Comparison of ENCODE assay signal across 1 cellular context in the genomic region with DNA sequence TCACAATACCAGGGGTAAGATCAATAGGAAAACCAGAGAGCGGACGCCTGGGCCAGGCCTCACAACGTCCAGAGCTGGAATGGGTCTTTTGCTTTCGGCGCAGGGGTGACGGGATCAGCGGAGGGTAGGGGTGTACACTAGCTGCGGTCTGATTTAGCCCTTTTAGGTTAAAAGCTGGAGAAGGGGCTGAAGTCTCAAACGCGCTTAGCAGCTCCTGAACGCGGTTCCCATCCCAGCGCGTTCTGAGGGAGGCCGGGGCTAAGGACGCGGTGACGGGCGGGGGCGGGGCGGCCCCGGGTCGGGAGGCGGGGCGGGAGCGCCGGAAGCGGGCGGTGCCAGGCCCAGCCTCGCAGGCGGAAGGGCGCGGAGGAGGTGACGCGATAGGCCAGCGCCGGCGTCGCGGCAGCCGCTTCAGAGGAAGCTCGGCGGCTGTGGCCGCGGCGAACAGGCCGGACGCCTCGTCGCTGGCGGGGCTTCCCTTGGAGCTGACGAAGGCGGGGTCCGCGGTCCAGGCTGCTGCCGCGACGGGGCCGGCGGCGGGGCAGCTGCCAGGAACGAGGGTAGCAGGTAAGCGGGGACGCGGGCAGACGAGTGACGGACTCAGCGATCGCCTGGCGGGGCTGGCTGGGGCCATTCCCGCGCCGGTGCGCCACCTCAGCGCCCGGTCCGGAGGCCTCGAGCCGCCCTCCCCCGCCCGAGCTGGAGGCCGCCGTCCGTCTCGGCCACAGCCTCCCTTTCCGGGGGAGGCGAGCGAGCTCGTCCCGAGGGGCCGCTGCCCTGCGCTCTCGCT.
TF ChIP-seq lines count a peak whose summit lies in the region.

A gene with protein sequence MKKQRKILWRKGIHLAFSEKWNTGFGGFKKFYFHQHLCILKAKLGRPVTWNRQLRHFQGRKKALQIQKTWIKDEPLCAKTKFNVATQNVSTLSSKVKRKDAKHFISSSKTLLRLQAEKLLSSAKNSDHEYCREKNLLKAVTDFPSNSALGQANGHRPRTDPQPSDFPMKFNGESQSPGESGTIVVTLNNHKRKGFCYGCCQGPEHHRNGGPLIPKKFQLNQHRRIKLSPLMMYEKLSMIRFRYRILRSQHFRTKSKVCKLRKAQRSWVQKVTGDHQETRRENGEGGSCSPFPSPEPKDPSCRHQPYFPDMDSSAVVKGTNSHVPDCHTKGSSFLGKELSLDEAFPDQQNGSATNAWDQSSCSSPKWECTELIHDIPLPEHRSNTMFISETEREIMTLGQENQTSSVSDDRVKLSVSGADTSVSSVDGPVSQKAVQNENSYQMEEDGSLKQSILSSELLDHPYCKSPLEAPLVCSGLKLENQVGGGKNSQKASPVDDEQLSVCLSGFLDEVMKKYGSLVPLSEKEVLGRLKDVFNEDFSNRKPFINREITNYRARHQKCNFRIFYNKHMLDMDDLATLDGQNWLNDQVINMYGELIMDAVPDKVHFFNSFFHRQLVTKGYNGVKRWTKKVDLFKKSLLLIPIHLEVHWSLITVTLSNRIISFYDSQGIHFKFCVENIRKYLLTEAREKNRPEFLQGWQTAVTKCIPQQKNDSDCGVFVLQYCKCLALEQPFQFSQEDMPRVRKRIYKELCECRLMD (plus strand): TSS at position 414 of the 790 bp plus-strand sequence. CDS start 17,262 bp downstream, outside the sequence.

TF ChIP-seq in K562, 482 proteins besides CTCF, POLR2A, EP300 and RAD21 (continued from another document and continues in another):
- TF ChIP-seq, protein P1, sequence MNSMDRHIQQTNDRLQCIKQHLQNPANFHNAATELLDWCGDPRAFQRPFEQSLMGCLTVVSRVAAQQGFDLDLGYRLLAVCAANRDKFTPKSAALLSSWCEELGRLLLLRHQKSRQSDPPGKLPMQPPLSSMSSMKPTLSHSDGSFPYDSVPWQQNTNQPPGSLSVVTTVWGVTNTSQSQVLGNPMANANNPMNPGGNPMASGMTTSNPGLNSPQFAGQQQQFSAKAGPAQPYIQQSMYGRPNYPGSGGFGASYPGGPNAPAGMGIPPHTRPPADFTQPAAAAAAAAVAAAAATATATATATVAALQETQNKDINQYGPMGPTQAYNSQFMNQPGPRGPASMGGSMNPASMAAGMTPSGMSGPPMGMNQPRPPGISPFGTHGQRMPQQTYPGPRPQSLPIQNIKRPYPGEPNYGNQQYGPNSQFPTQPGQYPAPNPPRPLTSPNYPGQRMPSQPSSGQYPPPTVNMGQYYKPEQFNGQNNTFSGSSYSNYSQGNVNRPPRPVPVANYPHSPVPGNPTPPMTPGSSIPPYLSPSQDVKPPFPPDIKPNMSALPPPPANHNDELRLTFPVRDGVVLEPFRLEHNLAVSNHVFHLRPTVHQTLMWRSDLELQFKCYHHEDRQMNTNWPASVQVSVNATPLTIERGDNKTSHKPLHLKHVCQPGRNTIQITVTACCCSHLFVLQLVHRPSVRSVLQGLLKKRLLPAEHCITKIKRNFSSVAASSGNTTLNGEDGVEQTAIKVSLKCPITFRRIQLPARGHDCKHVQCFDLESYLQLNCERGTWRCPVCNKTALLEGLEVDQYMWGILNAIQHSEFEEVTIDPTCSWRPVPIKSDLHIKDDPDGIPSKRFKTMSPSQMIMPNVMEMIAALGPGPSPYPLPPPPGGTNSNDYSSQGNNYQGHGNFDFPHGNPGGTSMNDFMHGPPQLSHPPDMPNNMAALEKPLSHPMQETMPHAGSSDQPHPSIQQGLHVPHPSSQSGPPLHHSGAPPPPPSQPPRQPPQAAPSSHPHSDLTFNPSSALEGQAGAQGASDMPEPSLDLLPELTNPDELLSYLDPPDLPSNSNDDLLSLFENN (IDR thresholded peaks at IDR 0.05; ENCODE audit: low read depth in 2 of 2, low read length in 2 of 2): no peak
- TF ChIP-seq ZNF134 (CRISPR knock-in tag; conservative IDR thresholded peaks at IDR 0.05) (no peak), NEUROD1 (IDR thresholded peaks at IDR 0.05; ENCODE audit: borderline replicate concordance, low read depth, low read length, partially characterized antibody) (peak; percentile 45), SOX6 (IDR thresholded peaks at IDR 0.05) (no peak), KDM4B (IDR thresholded peaks at IDR 0.05; ENCODE audit: borderline replicate concordance in 2 of 2, low read depth in 1 of 2) (0 out of 4 replicates have a peak, but pooled peaks of 1 of the 2 experiments have one; percentile 54), LEF1 (IDR thresholded peaks at IDR 0.05) (no peak), NFYB (IDR thresholded peaks at IDR 0.05; ENCODE audit: extremely low read depth, insufficient read length) (no peak), KLF6 (CRISPR knock-in tag; IDR thresholded peaks at IDR 0.05; ENCODE audit: borderline replicate concordance) (no peak), GABPB1 (CRISPR knock-in tag; IDR thresholded peaks at IDR 0.05) (peak; percentile 69; the same call in 1 of the 2 replicates), SMARCE1 (IDR thresholded peaks at IDR 0.05) (0 out of 2 replicates have a peak, but pooled peaks have one; percentile 40), ZNF12 (CRISPR knock-in tag; IDR thresholded peaks at IDR 0.05) (peak; percentile 75), U2AF1 (optimal IDR thresholded peaks at IDR 0.05; ENCODE audit: low read depth, low read length) (peak; percentile 85), TAF1 (IDR thresholded peaks at IDR 0.05; ENCODE audit: control insufficient read depth, extremely low read depth, insufficient read depth, low read length, severe bottlenecking) (peak; percentile 84), SMARCC2 (IDR thresholded peaks at IDR 0.05; ENCODE audit: low read depth) (no peak), HOXB6 (CRISPR knock-in tag; IDR thresholded peaks at IDR 0.05; ENCODE audit: borderline replicate concordance) (no peak), CREB1 (IDR thresholded peaks at IDR 0.05) (peak; percentile 98), CREB1 (CRISPR knock-in tag; IDR thresholded peaks at IDR 0.05) (peak; percentile 96), MTF1 (CRISPR knock-in tag; IDR thresholded peaks at IDR 0.05; ENCODE audit: borderline replicate concordance) (no peak), HNRNPL (IDR thresholded peaks at IDR 0.05; ENCODE audit: low read depth, low read length) (peak; percentile 55; the same call in 1 of the 2 replicates), MBD2 (IDR thresholded peaks at IDR 0.05; ENCODE audit: borderline replicate concordance, low read depth) (peak; percentile 59; the same call in 1 of the 2 replicates), MTA1 (IDR thresholded peaks at IDR 0.05; ENCODE audit: borderline replicate concordance) (peak; percentile 95), BRCA1 (IDR thresholded peaks at IDR 0.05) (no peak), BRCA1 (CRISPR knock-in tag; IDR thresholded peaks at IDR 0.05) (no peak), FIP1L1 (IDR thresholded peaks at IDR 0.05; ENCODE audit: low read depth, low read length, poor library complexity, severe bottlenecking) (peak; percentile 63), SIN3B (IDR thresholded peaks at IDR 0.05; ENCODE audit: low read depth) (peak; percentile 96), OTX1 (CRISPR knock-in tag; IDR thresholded peaks at IDR 0.05) (no peak), ZNF274 (IDR thresholded peaks at IDR 0.05; ENCODE audit: borderline replicate concordance, low read depth, low read length) (no peak), NCOA6 (IDR thresholded peaks at IDR 0.05) (no peak), ZNF143 (CRISPR knock-in tag; IDR thresholded peaks at IDR 0.05) (no peak), RBBP5 (IDR thresholded peaks at IDR 0.05; ENCODE audit: borderline replicate concordance, insufficient read depth, low read length, poor library complexity, severe bottlenecking) (peak; percentile 93), PML (IDR thresholded peaks at IDR 0.05; ENCODE audit: low read length) (peak; percentile 72; the same call in 1 of the 2 replicates), ZZZ3 (IDR thresholded peaks at IDR 0.05) (no peak), BRF1 (IDR thresholded peaks at IDR 0.05; ENCODE audit: borderline replicate concordance, extremely low read depth, insufficient read length) (no peak), NFIC (IDR thresholded peaks at IDR 0.05) (peak; percentile 53; the same call in 1 of the 2 replicates), DIDO1 (tag; IDR thresholded peaks at IDR 0.05; ENCODE audit: low read depth) (0 out of 2 replicates have a peak, but pooled peaks have one; percentile 25)
- TF ChIP-seq, protein P2, sequence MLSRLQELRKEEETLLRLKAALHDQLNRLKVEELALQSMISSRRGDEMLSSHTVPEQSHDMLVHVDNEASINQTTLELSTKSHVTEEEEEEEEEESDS (CRISPR knock-in tag; IDR thresholded peaks at IDR 0.05): no peak
- TF ChIP-seq, protein P3, sequence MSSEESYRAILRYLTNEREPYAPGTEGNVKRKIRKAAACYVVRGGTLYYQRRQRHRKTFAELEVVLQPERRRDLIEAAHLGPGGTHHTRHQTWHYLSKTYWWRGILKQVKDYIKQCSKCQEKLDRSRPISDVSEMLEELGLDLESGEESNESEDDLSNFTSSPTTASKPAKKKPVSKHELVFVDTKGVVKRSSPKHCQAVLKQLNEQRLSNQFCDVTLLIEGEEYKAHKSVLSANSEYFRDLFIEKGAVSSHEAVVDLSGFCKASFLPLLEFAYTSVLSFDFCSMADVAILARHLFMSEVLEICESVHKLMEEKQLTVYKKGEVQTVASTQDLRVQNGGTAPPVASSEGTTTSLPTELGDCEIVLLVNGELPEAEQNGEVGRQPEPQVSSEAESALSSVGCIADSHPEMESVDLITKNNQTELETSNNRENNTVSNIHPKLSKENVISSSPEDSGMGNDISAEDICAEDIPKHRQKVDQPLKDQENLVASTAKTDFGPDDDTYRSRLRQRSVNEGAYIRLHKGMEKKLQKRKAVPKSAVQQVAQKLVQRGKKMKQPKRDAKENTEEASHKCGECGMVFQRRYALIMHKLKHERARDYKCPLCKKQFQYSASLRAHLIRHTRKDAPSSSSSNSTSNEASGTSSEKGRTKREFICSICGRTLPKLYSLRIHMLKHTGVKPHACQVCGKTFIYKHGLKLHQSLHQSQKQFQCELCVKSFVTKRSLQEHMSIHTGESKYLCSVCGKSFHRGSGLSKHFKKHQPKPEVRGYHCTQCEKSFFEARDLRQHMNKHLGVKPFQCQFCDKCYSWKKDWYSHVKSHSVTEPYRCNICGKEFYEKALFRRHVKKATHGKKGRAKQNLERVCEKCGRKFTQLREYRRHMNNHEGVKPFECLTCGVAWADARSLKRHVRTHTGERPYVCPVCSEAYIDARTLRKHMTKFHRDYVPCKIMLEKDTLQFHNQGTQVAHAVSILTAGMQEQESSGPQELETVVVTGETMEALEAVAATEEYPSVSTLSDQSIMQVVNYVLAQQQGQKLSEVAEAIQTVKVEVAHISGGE (CRISPR knock-in tag; IDR thresholded peaks at IDR 0.05): peak in 1 of 3 experiments; percentile 59; a peak in 2 of 6 replicates
- TF ChIP-seq, protein P4, sequence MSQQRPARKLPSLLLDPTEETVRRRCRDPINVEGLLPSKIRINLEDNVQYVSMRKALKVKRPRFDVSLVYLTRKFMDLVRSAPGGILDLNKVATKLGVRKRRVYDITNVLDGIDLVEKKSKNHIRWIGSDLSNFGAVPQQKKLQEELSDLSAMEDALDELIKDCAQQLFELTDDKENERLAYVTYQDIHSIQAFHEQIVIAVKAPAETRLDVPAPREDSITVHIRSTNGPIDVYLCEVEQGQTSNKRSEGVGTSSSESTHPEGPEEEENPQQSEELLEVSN (IDR thresholded peaks at IDR 0.05; ENCODE audit: borderline replicate concordance in 1 of 2, extremely low read depth in 1 of 2, insufficient read depth in 1 of 2, insufficient read length in 1 of 2, low read depth in 1 of 2, low read length in 1 of 2, poor library complexity in 1 of 2, severe bottlenecking in 1 of 2): peak in 1 of 2 experiments; percentile 38
- TF ChIP-seq, protein P5, sequence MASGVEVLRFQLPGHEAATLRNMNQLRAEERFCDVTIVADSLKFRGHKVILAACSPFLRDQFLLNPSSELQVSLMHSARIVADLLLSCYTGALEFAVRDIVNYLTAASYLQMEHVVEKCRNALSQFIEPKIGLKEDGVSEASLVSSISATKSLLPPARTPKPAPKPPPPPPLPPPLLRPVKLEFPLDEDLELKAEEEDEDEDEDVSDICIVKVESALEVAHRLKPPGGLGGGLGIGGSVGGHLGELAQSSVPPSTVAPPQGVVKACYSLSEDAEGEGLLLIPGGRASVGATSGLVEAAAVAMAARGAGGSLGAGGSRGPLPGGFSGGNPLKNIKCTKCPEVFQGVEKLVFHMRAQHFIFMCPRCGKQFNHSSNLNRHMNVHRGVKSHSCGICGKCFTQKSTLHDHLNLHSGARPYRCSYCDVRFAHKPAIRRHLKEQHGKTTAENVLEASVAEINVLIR (CRISPR knock-in tag; IDR thresholded peaks at IDR 0.05): peak; percentile 94
- TF ChIP-seq, protein P6, sequence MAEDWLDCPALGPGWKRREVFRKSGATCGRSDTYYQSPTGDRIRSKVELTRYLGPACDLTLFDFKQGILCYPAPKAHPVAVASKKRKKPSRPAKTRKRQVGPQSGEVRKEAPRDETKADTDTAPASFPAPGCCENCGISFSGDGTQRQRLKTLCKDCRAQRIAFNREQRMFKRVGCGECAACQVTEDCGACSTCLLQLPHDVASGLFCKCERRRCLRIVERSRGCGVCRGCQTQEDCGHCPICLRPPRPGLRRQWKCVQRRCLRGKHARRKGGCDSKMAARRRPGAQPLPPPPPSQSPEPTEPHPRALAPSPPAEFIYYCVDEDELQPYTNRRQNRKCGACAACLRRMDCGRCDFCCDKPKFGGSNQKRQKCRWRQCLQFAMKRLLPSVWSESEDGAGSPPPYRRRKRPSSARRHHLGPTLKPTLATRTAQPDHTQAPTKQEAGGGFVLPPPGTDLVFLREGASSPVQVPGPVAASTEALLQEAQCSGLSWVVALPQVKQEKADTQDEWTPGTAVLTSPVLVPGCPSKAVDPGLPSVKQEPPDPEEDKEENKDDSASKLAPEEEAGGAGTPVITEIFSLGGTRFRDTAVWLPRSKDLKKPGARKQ (CRISPR knock-in tag; IDR thresholded peaks at IDR 0.05): no peak
- TF ChIP-seq, protein P7, sequence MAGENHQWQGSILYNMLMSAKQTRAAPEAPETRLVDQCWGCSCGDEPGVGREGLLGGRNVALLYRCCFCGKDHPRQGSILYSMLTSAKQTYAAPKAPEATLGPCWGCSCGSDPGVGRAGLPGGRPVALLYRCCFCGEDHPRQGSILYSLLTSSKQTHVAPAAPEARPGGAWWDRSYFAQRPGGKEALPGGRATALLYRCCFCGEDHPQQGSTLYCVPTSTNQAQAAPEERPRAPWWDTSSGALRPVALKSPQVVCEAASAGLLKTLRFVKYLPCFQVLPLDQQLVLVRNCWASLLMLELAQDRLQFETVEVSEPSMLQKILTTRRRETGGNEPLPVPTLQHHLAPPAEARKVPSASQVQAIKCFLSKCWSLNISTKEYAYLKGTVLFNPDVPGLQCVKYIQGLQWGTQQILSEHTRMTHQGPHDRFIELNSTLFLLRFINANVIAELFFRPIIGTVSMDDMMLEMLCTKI (IDR thresholded peaks at IDR 0.05; ENCODE audit: partially characterized antibody): no peak
- TF ChIP-seq, protein P8, sequence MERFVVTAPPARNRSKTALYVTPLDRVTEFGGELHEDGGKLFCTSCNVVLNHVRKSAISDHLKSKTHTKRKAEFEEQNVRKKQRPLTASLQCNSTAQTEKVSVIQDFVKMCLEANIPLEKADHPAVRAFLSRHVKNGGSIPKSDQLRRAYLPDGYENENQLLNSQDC (CRISPR knock-in tag; IDR thresholded peaks at IDR 0.05): peak; percentile 68; the same call in 1 of the 2 replicates
- TF ChIP-seq, protein P9, sequence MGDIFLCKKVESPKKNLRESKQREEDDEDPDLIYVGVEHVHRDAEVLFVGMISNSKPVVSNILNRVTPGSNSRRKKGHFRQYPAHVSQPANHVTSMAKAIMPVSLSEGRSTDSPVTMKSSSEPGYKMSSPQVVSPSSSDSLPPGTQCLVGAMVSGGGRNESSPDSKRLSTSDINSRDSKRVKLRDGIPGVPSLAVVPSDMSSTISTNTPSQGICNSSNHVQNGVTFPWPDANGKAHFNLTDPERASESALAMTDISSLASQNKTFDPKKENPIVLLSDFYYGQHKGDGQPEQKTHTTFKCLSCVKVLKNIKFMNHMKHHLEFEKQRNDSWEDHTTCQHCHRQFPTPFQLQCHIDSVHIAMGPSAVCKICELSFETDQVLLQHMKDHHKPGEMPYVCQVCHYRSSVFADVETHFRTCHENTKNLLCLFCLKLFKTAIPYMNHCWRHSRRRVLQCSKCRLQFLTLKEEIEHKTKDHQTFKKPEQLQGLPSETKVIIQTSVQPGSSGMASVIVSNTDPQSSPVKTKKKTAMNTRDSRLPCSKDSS (IDR thresholded peaks at IDR 0.05; ENCODE audit: low read depth, partially characterized antibody): no peak
